36 cellular contexts compared by ENCODE assay signal in the genomic region with DNA sequence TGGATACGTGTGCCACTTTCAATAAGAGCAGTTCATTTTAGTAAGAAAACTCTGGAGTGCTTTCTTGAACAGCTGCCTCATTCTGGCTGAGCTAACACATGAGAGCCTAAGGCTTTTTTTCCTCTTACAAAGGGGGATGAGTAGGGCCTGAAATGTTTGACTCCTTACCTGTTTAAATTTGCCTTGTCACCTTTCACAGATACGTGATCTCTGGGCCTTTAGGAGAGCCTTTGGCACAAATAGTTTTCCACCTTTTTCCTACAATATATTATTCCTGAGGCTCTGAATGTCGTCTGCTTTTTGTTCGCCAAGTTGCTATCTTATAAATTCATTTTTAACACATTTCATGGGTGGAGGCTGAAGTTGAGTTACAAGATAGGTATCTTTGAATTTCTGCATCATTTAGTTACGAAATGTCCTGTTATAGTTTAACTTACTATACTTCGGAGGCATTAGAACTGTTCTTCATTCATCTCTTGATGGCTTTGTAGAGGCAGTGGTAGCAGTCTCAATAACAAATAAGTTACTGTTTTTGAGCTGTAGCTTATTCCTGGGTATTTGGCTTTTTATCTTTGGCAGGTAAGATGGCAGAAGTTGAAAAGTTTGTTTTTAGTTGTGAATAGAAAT. TPM values are rescaled to one million over a fixed set of nuclear protein-coding genes. Genes with fewer than 3 reads are reported as not detected.
DNase-seq lines count a peak whose midpoint lies in the region; ATAC-seq and TF ChIP-seq lines count a peak whose summit lies in the region.
"Had no signal": no experiment of that assay in that cellular context is flagged by ENCODE, and none has a peak within 500 bp of the region (broad histone marks: within the 10 kb centered on the region; RNA-seq: fewer than 3 reads in every experiment).

No MANE protein-coding gene starts in this region.

- 45% methylated on average over 6 of the region's 6 CpGs for WGBS in liver
- 91 to 97% methylated on average over 6 of the region's 6 CpGs for WGBS in esophagus squamous epithelium, 2 donors
- WGBS in heart left ventricle, 4 donors, result 93 to 95% (median 94%) methylated on average over 6 of the region's 6 CpGs

- TF ChIP-seq POLR2A in esophagus squamous epithelium (IDR thresholded peaks at IDR 0.05) (no peak), heart left ventricle (IDR thresholded peaks at IDR 0.05) (no peak)

- H3K27ac Mint-ChIP-seq in CD4-positive, alpha-beta T cell, result peak overlapping the region; percentile 9
- H3K27ac Mint-ChIP-seq in CD8-positive, alpha-beta T cell, result peak overlapping the region; percentile 71
- peak overlapping the region; percentile 36 for H3K27ac Mint-ChIP-seq in activated naive CD8-positive, alpha-beta T cell
- H3K27ac Mint-ChIP-seq: activated CD8-positive, alpha-beta memory T cell treated with anti-CD3 and anti-CD28 coated beads, Interleukin-2, amount 10 ng/mL, durations not matched to agents 7 days and 5 days; dendritic cell treated with granulocyte-macrophage colony-stimulating factor and Interleukin-4, amounts not matched to agents 40 ng/mL and 50 ng/mL, for 4 days had no signal

- peaks cover 65% of the 10 kb centered on the region for H3K36me3 ChIP-seq in CD8-positive, alpha-beta T cell (ENCODE audit: insufficient read depth, low read length)
- H3K36me3 ChIP-seq in liver (ENCODE audit: control insufficient read depth in 4 of 4, insufficient read depth in 3 of 4, low read depth in 1 of 4, low read length in 3 of 4), result peaks cover 17 to 53% (median 43%) of the 10 kb centered on the region in 4 donors
- peaks cover 22 to 100% (median 40%) of the 10 kb centered on the region in 3 donors for H3K36me3 ChIP-seq in esophagus squamous epithelium
- H3K36me3 ChIP-seq in heart left ventricle, result peaks cover 2 to 100% (median 95%) of the 10 kb centered on the region in 9 donors

- no peak for TF ChIP-seq RAD21 in liver (IDR thresholded peaks at IDR 0.05)

- peaks cover 97% of the 10 kb centered on the region for H3K36me3 Mint-ChIP-seq in CD4-positive, alpha-beta T cell (ENCODE audit: low read depth)
- peaks cover 89% of the 10 kb centered on the region for H3K36me3 Mint-ChIP-seq in CD8-positive, alpha-beta T cell
- H3K36me3 Mint-ChIP-seq in activated naive CD8-positive, alpha-beta T cell, result peaks cover 17% of the 10 kb centered on the region

- no peak overlapping the region for H3K27ac ChIP-seq in CD4-positive, alpha-beta T cell (ENCODE audit: low read depth, low read length)
- H3K27ac ChIP-seq in CD8-positive, alpha-beta T cell (ENCODE audit: low read depth, low read length), result no peak overlapping the region
- H3K27ac ChIP-seq in liver (ENCODE audit: low read depth in 1 of 2, low read length in 2 of 2) (peak overlapping the region; percentile 1 to 46), esophagus squamous epithelium (no peak overlapping the region), heart left ventricle (no peak overlapping the region)
- H3K27ac ChIP-seq: BLaER1, PC-9, psoas muscle, VCaP had no signal

- intact Hi-C loops in CD4-positive, alpha-beta T cell (cut with DNase I, micrococcal nuclease), result no loop called here
- intact Hi-C loops in CD8-positive, alpha-beta T cell (cut with DNase I, micrococcal nuclease), result no loop called here
- intact Hi-C loops in esophagus squamous epithelium (cut with DNase I) (no loop called here), heart left ventricle (cut with DNase I) (no loop called here)

- no peak overlapping the region for H3K4me3 Mint-ChIP-seq in CD4-positive, alpha-beta T cell
- no peak overlapping the region for H3K4me3 Mint-ChIP-seq in CD8-positive, alpha-beta T cell
- no peak overlapping the region for H3K4me3 Mint-ChIP-seq in activated naive CD8-positive, alpha-beta T cell
- H3K4me3 Mint-ChIP-seq: activated CD8-positive, alpha-beta memory T cell treated with anti-CD3 and anti-CD28 coated beads, Interleukin-2, amount 10 ng/mL, durations not matched to agents 7 days and 5 days; dendritic cell treated with granulocyte-macrophage colony-stimulating factor and Interleukin-4, amounts not matched to agents 40 ng/mL and 50 ng/mL, for 4 days had no signal

- no peak for ATAC-seq in CD4-positive, alpha-beta T cell (ENCODE audit: poor library complexity)
- no peak for ATAC-seq in CD8-positive, alpha-beta T cell
- no peak for ATAC-seq in HG03432 (IDR thresholded peaks at IDR 0.05; ENCODE audit: unreplicated experiment)
- no peak for ATAC-seq in heart left ventricle
- ATAC-seq: activated CD8-positive, alpha-beta memory T cell treated with anti-CD3 and anti-CD28 coated beads, Interleukin-2, amount 10 ng/mL, durations not matched to agents 7 days and 5 days; left ventricle myocardium superior; psoas muscle; Right ventricle myocardium inferior; SK-N-SH treated with all-trans-retinoic acid at 6 μM for 48 hours had no signal

- H3K9me3 Mint-ChIP-seq in CD4-positive, alpha-beta T cell, result no peaks in the 10 kb centered on the region
- no peaks in the 10 kb centered on the region for H3K9me3 Mint-ChIP-seq in CD8-positive, alpha-beta T cell
- no peaks in the 10 kb centered on the region for H3K9me3 Mint-ChIP-seq in activated naive CD8-positive, alpha-beta T cell (ENCODE audit: low read depth)
- H3K9me3 Mint-ChIP-seq: dendritic cell treated with granulocyte-macrophage colony-stimulating factor and Interleukin-4, amounts not matched to agents 40 ng/mL and 50 ng/mL, for 4 days had no signal

- H3K4me3 ChIP-seq in CD8-positive, alpha-beta T cell (ENCODE audit: low read depth, low read length), result no peak overlapping the region
- H3K4me3 ChIP-seq in liver (ENCODE audit: low read depth in 1 of 3, low read length in 3 of 3) (peak overlapping the region in 1 of 3 donors; percentile 31), esophagus squamous epithelium (no peak overlapping the region), heart left ventricle (no peak overlapping the region)
- H3K4me3 ChIP-seq: BLaER1, PC-9, psoas muscle had no signal

- POLR2A ChIA-PET in CD4-positive, alpha-beta T cell (lab: Charles Lee), result no interaction called here
- POLR2A ChIA-PET in CD8-positive, alpha-beta T cell (lab: Charles Lee), result interaction anchor here (0.7 kb wide), 1 partner anchor 19 kb away, joined by 3 read pairs; no protein-coding TSS in a partner anchor

- peaks cover 41% of the 10 kb centered on the region for H3K4me1 Mint-ChIP-seq in CD4-positive, alpha-beta T cell (ENCODE audit: low read depth)
- peaks cover 39% of the 10 kb centered on the region for H3K4me1 Mint-ChIP-seq in CD8-positive, alpha-beta T cell (ENCODE audit: low read depth)
- peaks cover 45% of the 10 kb centered on the region for H3K4me1 Mint-ChIP-seq in activated naive CD8-positive, alpha-beta T cell (ENCODE audit: low read depth)

- H3K9ac ChIP-seq in liver (ENCODE audit: low read depth in 1 of 2, low read length in 2 of 2), result no peak overlapping the region
- H3K9ac ChIP-seq: BLaER1 had no signal

- H3K4me1 ChIP-seq in CD8-positive, alpha-beta T cell (ENCODE audit: insufficient read depth, low read length), result peaks cover 12% of the 10 kb centered on the region
- H3K4me1 ChIP-seq in liver (ENCODE audit: control insufficient read depth in 4 of 4, insufficient read depth in 4 of 4, low read length in 3 of 4) (peaks cover 11 to 32% (median 23%) of the 10 kb centered on the region in 4 donors), esophagus squamous epithelium (no peaks in the 10 kb centered on the region), heart left ventricle (peaks cover 0 to 2% (median 0%) of the 10 kb centered on the region in 12 donors)
- H3K4me1 ChIP-seq: BLaER1 had no signal

- no peak for DNase-seq in CD4-positive, alpha-beta T cell
- DNase-seq in CD8-positive, alpha-beta T cell, result no peak
- no peak for DNase-seq in SW 1271 (lab: John Stamatoyannopoulos, UW)
- DNase-seq in esophagus squamous epithelium (lab: John Stamatoyannopoulos, UW), result no peak
- DNase-seq in heart left ventricle, result no peak
- DNase-seq: activated CD4-positive, alpha-beta T cell treated with anti-CD3 and anti-CD28 coated beads for 48 hours; activated CD8-positive, alpha-beta memory T cell treated with anti-CD3 and anti-CD28 coated beads, Interleukin-2, amount 10 ng/mL, durations not matched to agents 7 days and 5 days; DMS79; glutamatergic neuron; islet precursor cell; left ventricle myocardium superior; MV-4-11; NCI-H1436; NCI-H2081 treated with DMSO at 0.1 percent for 48 hours; NCI-H2227 treated with DMSO at 0.1 percent for 48 hours; NCI-H526; occipital lobe; PC-9; psoas muscle; stimulated activated CD4-positive, alpha-beta T cell treated with anti-CD3 and anti-CD28 coated beads, Interleukin-4, amount 100 ng/mL, for 1 hour had no signal

- H3K9me3 ChIP-seq in CD4-positive, alpha-beta T cell (ENCODE audit: control insufficient read depth, low read length), result no peaks in the 10 kb centered on the region
- no peaks in the 10 kb centered on the region for H3K9me3 ChIP-seq in CD8-positive, alpha-beta T cell (ENCODE audit: low read length)
- H3K9me3 ChIP-seq in liver (ENCODE audit: control insufficient read depth in 4 of 4, low read length in 3 of 4) (no peaks in the 10 kb centered on the region), esophagus squamous epithelium (no peaks in the 10 kb centered on the region), heart left ventricle (no peaks in the 10 kb centered on the region)
- H3K9me3 ChIP-seq: BLaER1, psoas muscle had no signal

- H3K27me3 Mint-ChIP-seq in CD4-positive, alpha-beta T cell, result no peaks in the 10 kb centered on the region
- H3K27me3 Mint-ChIP-seq in CD8-positive, alpha-beta T cell (ENCODE audit: low read depth), result no peaks in the 10 kb centered on the region
- no peaks in the 10 kb centered on the region for H3K27me3 Mint-ChIP-seq in activated naive CD8-positive, alpha-beta T cell
- H3K27me3 Mint-ChIP-seq: activated CD8-positive, alpha-beta memory T cell treated with anti-CD3 and anti-CD28 coated beads, Interleukin-2, amount 10 ng/mL, durations not matched to agents 7 days and 5 days; dendritic cell treated with granulocyte-macrophage colony-stimulating factor and Interleukin-4, amounts not matched to agents 40 ng/mL and 50 ng/mL, for 4 days had no signal

- no peak for TF ChIP-seq CTCF in CD4-positive, alpha-beta T cell (IDR thresholded peaks at IDR 0.05)
- TF ChIP-seq CTCF in CD8-positive, alpha-beta T cell (IDR thresholded peaks at IDR 0.05), result no peak
- no peak for TF ChIP-seq CTCF in liver (IDR thresholded peaks at IDR 0.05; ENCODE audit: low read depth, low read length, missing input control)
- no peak for TF ChIP-seq CTCF in esophagus squamous epithelium (IDR thresholded peaks at IDR 0.05)
- no peak for TF ChIP-seq CTCF in heart left ventricle (IDR thresholded peaks at IDR 0.05)

- CTCF ChIA-PET in CD4-positive, alpha-beta T cell (lab: Charles Lee), result no interaction called here
- CTCF ChIA-PET in CD8-positive, alpha-beta T cell (lab: Charles Lee), result no interaction called here

- no peaks in the 10 kb centered on the region for H3K27me3 ChIP-seq in CD4-positive, alpha-beta T cell (ENCODE audit: control insufficient read depth, insufficient read depth, low read length)
- H3K27me3 ChIP-seq in CD8-positive, alpha-beta T cell (ENCODE audit: insufficient read depth, low read length), result no peaks in the 10 kb centered on the region
- H3K27me3 ChIP-seq in liver (ENCODE audit: control insufficient read depth in 4 of 4, insufficient read depth in 4 of 4, low read length in 3 of 4), result no peaks in the 10 kb centered on the region
- H3K27me3 ChIP-seq in esophagus squamous epithelium, result no peaks in the 10 kb centered on the region
- H3K27me3 ChIP-seq in heart left ventricle, result no peaks in the 10 kb centered on the region
- H3K27me3 ChIP-seq: BLaER1 had no signal

RNA-seq across cellular contexts. Expression of gene UBAP2L, which starts 17.2 kb away (rescaled TPM):
- 100 to 1,000 TPM; 224 to 234 TPM for total RNA-seq in CD4-positive, alpha-beta T cell
- 100 to 1,000 TPM; 212 to 226 TPM for total RNA-seq in CD8-positive, alpha-beta T cell
- total RNA-seq in liver (10 to 100 TPM; 34.2 to 51.0 TPM), esophagus squamous epithelium (10 to 100 TPM; 57.8 to 69.5 (median 69.1) TPM), heart left ventricle (100 to 1,000 TPM in 5 of 9 donors, 10 to 100 TPM in 4; 57.4 to 142 (median 100) TPM)
- polyA plus RNA-seq in liver (10 to 100 TPM; 24.3 to 33.9 TPM), heart left ventricle (10 to 100 TPM; 61.6 to 88.3 TPM)

RNA-seq across cellular contexts. Expression of gene CFAP141, which starts 31.9 kb away (rescaled TPM):
- total RNA-seq in CD4-positive, alpha-beta T cell, result not detected
- not detected for total RNA-seq in CD8-positive, alpha-beta T cell
- total RNA-seq in liver, result not detected
- not detected for polyA plus RNA-seq in liver
- not detected for total RNA-seq in esophagus squamous epithelium
- not detected for total RNA-seq in heart left ventricle
- polyA plus RNA-seq in heart left ventricle, result not detected
- total RNA-seq: activated CD8-positive, alpha-beta memory T cell treated with anti-CD3 and anti-CD28 coated beads, Interleukin-2, amount 10 ng/mL, durations not matched to agents 7 days and 5 days; astrocyte; cardiac septum; fibroblast of villous mesenchyme; left ventricle myocardium superior; LHCN-M2; mesenteric fat pad; occipital lobe; PC-9; psoas muscle; Right ventricle myocardium inferior; temporal lobe; urinary bladder had no signal
- polyA plus RNA-seq: esophagus, psoas muscle, urinary bladder had no signal

RNA-seq across cellular contexts. Expression of gene HAX1, which starts 34.4 kb away (rescaled TPM):
- 10 to 100 TPM; 57.5 to 62.5 TPM for total RNA-seq in CD4-positive, alpha-beta T cell
- total RNA-seq in CD8-positive, alpha-beta T cell, result 10 to 100 TPM; 56.8 to 58.4 TPM
- total RNA-seq in liver (10 to 100 TPM; 37.5 to 59.5 TPM), esophagus squamous epithelium (100 to 1,000 TPM in 1 of 4 donors, 10 to 100 TPM in 3; 39.3 to 105 (median 88.9) TPM), heart left ventricle (100 to 1,000 TPM; 127 to 230 (median 165) TPM)
- polyA plus RNA-seq in liver (10 to 100 TPM; 59.1 to 91.2 TPM), heart left ventricle (100 to 1,000 TPM; 156 to 308 TPM)

RNA-seq across cellular contexts. Expression of gene TPM3, which starts 46.1 kb away (rescaled TPM):
- 100 to 1,000 TPM; 345 to 357 TPM for total RNA-seq in CD4-positive, alpha-beta T cell
- total RNA-seq in CD8-positive, alpha-beta T cell, result 100 to 1,000 TPM; 341 to 347 TPM
- total RNA-seq in liver (100 to 1,000 TPM in 1 of 2 donors, 10 to 100 TPM in 1; 89.6 to 120 TPM), esophagus squamous epithelium (100 to 1,000 TPM; 216 to 387 (median 316) TPM), heart left ventricle (100 to 1,000 TPM in 7 of 9 donors, 10 to 100 TPM in 2; 76.5 to 259 (median 120) TPM)
- polyA plus RNA-seq in liver (100 to 1,000 TPM; 105 to 113 TPM), heart left ventricle (100 to 1,000 TPM; 101 to 163 TPM)

Comparison
In these comparisons a context has a peak if more than half of its experiments do, and no peak if none do; other contexts are left out.
1. H3K27ac ChIP-seq: peak in liver (2 of 2); none in CD4-positive, alpha-beta T cell (single experiment), CD8-positive, alpha-beta T cell (single experiment), esophagus squamous epithelium (0 of 4) and heart left ventricle (0 of 12).
2. H3K27ac Mint-ChIP-seq: peak in every context shown above with its lines; median percentile 71 in CD8-positive, alpha-beta T cell; 36 in activated naive CD8-positive, alpha-beta T cell; 9 in CD4-positive, alpha-beta T cell.